Comparison of ENCODE assay signal across 1 cellular context in genomic region chr4:78787392-78788004, GRCh38.
TF ChIP-seq lines count a peak whose summit lies in the region.

No MANE protein-coding gene starts in this region.

TF ChIP-seq in K562, 482 proteins besides CTCF, POLR2A, EP300 and RAD21:
- peak in 1 of 2 experiments; percentile 13; a peak in 1 of 4 replicates for TF ChIP-seq TBL1XR1 (IDR thresholded peaks at IDR 0.05; ENCODE audit: low read length in 2 of 2)
- 0 out of 2 replicates have a peak, but pooled peaks have one; percentile 10 for TF ChIP-seq DPF2 (IDR thresholded peaks at IDR 0.05)
- TF ChIP-seq PKNOX1 (IDR thresholded peaks at IDR 0.05): peak; percentile 50; the same call in 1 of the 2 replicates
- no peak for TF ChIP-seq ZBTB40 (IDR thresholded peaks at IDR 0.05)
- TF ChIP-seq ZBTB40 (CRISPR knock-in tag; IDR thresholded peaks at IDR 0.05): no peak
- TF ChIP-seq MYC (IDR thresholded peaks at IDR 0.05; ENCODE audit: low read depth, low read length): no peak
- no peak for TF ChIP-seq MYC (CRISPR knock-in tag; IDR thresholded peaks at IDR 0.05; ENCODE audit: borderline replicate concordance, low read depth)
